Comparison of ENCODE assay signal across 8 cellular contexts in genomic region chr10:132637477-132638129, GRCh38.
DNase-seq lines count a peak whose midpoint lies in the region; ATAC-seq and TF ChIP-seq lines count a peak whose summit lies in the region.

No MANE protein-coding gene starts in this region.

- no peaks in the 10 kb centered on the region for H3K27me3 Mint-ChIP-seq in stimulated activated naive B cell treated with anti-CD40 and anti-IgM and Interleukin-4, amounts not matched to agents 10 μg/mL and 1 μg/mL and 100 μg/mL, for 72 hours

- peak; percentile 50 for TF ChIP-seq CTCF in OCI-LY1 (IDR thresholded peaks at IDR 0.05; ENCODE audit: low read length)

- peaks cover 30 to 48% of the 10 kb centered on the region in 2 donors for H3K4me1 Mint-ChIP-seq in stimulated activated naive B cell treated with anti-CD40 and anti-IgM and Interleukin-4, amounts not matched to agents 10 μg/mL and 1 μg/mL and 100 μg/mL, for 72 hours

- H3K36me3 Mint-ChIP-seq in stimulated activated naive B cell treated with anti-CD40 and anti-IgM and Interleukin-4, amounts not matched to agents 10 μg/mL and 1 μg/mL and 100 μg/mL, for 72 hours = peaks cover 6 to 14% of the 10 kb centered on the region in 2 donors

- H3K9me3 ChIP-seq in OCI-LY1 (ENCODE audit: low read length) = no peaks in the 10 kb centered on the region

- H3K9ac ChIP-seq in OCI-LY1 (ENCODE audit: low read length) = no peak overlapping the region

- H3K9me3 Mint-ChIP-seq in stimulated activated naive B cell treated with anti-CD40 and anti-IgM and Interleukin-4, amounts not matched to agents 10 μg/mL and 1 μg/mL and 100 μg/mL, for 72 hours = no peaks in the 10 kb centered on the region

- H3K36me3 ChIP-seq in OCI-LY1 (ENCODE audit: insufficient read depth, low read length) = no peaks in the 10 kb centered on the region

- no peak overlapping the region for H3K4me3 ChIP-seq in OCI-LY1 (ENCODE audit: low read depth, low read length, poor library complexity, severe bottlenecking)

- H3K27ac ChIP-seq in OCI-LY1 (ENCODE audit: low read depth, low read length, poor library complexity, severe bottlenecking) = no peak overlapping the region

- peak; percentile 53 for DNase-seq in NCI-H2171 treated with DMSO at 0.1 percent for 48 hours (lab: John Stamatoyannopoulos, UW)
- DNase-seq in NCI-H2171 (lab: John Stamatoyannopoulos, UW) = no peak
- peak; percentile 56 for DNase-seq in HCEC 1CT
- DNase-seq in central memory CD4-positive, alpha-beta T cell = peak; percentile 35
- DNase-seq in iris pigment epithelial cell (ENCODE audit: low read depth) = peak; percentile 60
- DNase-seq in stimulated activated naive B cell treated with anti-CD40 and anti-IgM and Interleukin-4, amounts not matched to agents 10 μg/mL and 1 μg/mL and 100 μg/mL, for 72 hours = no peak

- H3K4me1 ChIP-seq in OCI-LY1 (ENCODE audit: insufficient read depth, low read length, severe bottlenecking) = no peaks in the 10 kb centered on the region

- peak; percentile 47 to 66 for ATAC-seq in stimulated activated naive B cell treated with anti-CD40 and anti-IgM and Interleukin-4, amounts not matched to agents 10 μg/mL and 1 μg/mL and 100 μg/mL, for 72 hours (replicated peaks)
- no peak for ATAC-seq in GM21528 (IDR thresholded peaks at IDR 0.05; ENCODE audit: low FRiP score, unreplicated experiment)

- H4K20me1 ChIP-seq in OCI-LY1 (ENCODE audit: insufficient read depth, low read length) = no peaks in the 10 kb centered on the region

- no peak overlapping the region for H2AFZ ChIP-seq in OCI-LY1 (ENCODE audit: low read length)

- peak overlapping the region; percentile 88 for H3K27ac Mint-ChIP-seq in stimulated activated naive B cell treated with anti-CD40 and anti-IgM and Interleukin-4, amounts not matched to agents 10 μg/mL and 1 μg/mL and 100 μg/mL, for 72 hours

- H3K9me2 ChIP-seq in OCI-LY1 (ENCODE audit: low read depth, low read length) = no peaks in the 10 kb centered on the region

- no peak overlapping the region for H3K4me2 ChIP-seq in OCI-LY1 (ENCODE audit: low read length)

- no peaks in the 10 kb centered on the region for H3K27me3 ChIP-seq in OCI-LY1 (ENCODE audit: insufficient read depth, low read length)

- H3K4me3 Mint-ChIP-seq in stimulated activated naive B cell treated with anti-CD40 and anti-IgM and Interleukin-4, amounts not matched to agents 10 μg/mL and 1 μg/mL and 100 μg/mL, for 72 hours = peak overlapping the region; percentile 45 to 47

- no peaks in the 10 kb centered on the region for H3K79me2 ChIP-seq in OCI-LY1 (ENCODE audit: insufficient read depth, low read length)

- no peaks in the 10 kb centered on the region for H3F3A ChIP-seq in OCI-LY1 (ENCODE audit: insufficient read depth, low read length)

Comparison
In these comparisons a context has a peak if more than half of its experiments do, and no peak if none do; other contexts are left out.
1. DNase-seq: peak in NCI-H2171 treated with DMSO at 0.1 percent for 48 hours (single experiment), HCEC 1CT (single experiment), central memory CD4-positive, alpha-beta T cell (single experiment) and iris pigment epithelial cell (single experiment); none in NCI-H2171 (single experiment) and stimulated activated naive B cell treated with anti-CD40 and anti-IgM and Interleukin-4, amounts not matched to agents 10 μg/mL and 1 μg/mL and 100 μg/mL, for 72 hours (single experiment).